ENCODE assay signal across 35 cellular contexts in the genomic region with DNA sequence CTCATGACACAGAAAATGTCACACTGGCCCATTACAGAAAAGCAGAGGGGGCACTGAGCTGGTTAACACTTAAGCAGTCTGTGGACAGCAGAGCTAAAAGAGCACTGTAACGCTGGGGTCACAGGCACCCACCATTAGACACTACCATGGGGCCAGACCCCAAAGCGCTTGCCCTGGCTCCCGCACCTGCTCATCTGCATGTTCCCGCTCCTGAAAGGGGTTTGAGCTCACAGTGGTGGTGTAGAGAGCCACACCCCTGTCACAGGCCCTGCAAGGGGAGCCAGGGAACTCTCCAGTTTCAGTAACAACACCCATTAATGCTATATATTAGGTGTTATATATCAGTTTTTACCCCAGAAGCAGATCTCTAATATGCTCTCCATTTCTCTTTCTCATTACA.
"Had no signal": no experiment of that assay in that cellular context is flagged by ENCODE, and none has a peak within 500 bp of the region (broad histone marks: within the 10 kb centered on the region; RNA-seq: fewer than 3 reads in every experiment).

No MANE protein-coding gene starts in this region.

- H3K36me3 Mint-ChIP-seq: activated CD8-positive, alpha-beta memory T cell treated with anti-CD3 and anti-CD28 coated beads, Interleukin-2, amount 10 ng/mL, durations not matched to agents 7 days and 5 days; activated naive CD4-positive, alpha-beta T cell treated with anti-CD3 and anti-CD28 coated beads, Interleukin-2, amount 50 U/mL, for 24 hours had no signal

- H3K27ac ChIP-seq: adrenal gland, body of pancreas, breast epithelium, Peyer's patch had no signal

- H3K9me3 Mint-ChIP-seq: activated naive CD4-positive, alpha-beta T cell treated with anti-CD3 and anti-CD28 coated beads, Interleukin-2, amount 50 U/mL, for 24 hours had no signal

- ATAC-seq: activated CD8-positive, alpha-beta memory T cell treated with anti-CD3 and anti-CD28 coated beads, Interleukin-2, amount 10 ng/mL, durations not matched to agents 7 days and 5 days; body of pancreas; PC-3 had no signal

- H3K9me3 ChIP-seq: adrenal gland, body of pancreas, breast epithelium, Peyer's patch had no signal

- H3K36me3 ChIP-seq: adrenal gland, breast epithelium, Peyer's patch had no signal

- H3K27me3 ChIP-seq: adrenal gland, body of pancreas, breast epithelium, Peyer's patch had no signal

- H3K4me3 ChIP-seq: adrenal gland, body of pancreas, breast epithelium, Peyer's patch had no signal

- H3K27ac Mint-ChIP-seq: activated CD4-positive, alpha-beta memory T cell treated with anti-CD3 and anti-CD28 coated beads, Interleukin-2, amount 10 ng/mL, durations not matched to agents 7 days and 5 days; activated CD8-positive, alpha-beta memory T cell treated with anti-CD3 and anti-CD28 coated beads, Interleukin-2, amount 10 ng/mL, durations not matched to agents 7 days and 5 days; activated naive CD4-positive, alpha-beta T cell treated with anti-CD3 and anti-CD28 coated beads, Interleukin-2, amount 50 U/mL, for 24 hours had no signal

- DNase-seq: activated CD4-positive, alpha-beta memory T cell treated with anti-CD3 and anti-CD28 coated beads, Interleukin-2, amount 10 ng/mL, durations not matched to agents 7 days and 5 days; activated CD4-positive, alpha-beta T cell treated with anti-CD3 and anti-CD28 coated beads for 1 hour; activated CD4-positive, alpha-beta T cell treated with anti-CD3 and anti-CD28 coated beads for 48 hours; activated CD4-positive, CD25-positive, alpha-beta regulatory T cell; activated CD8-positive, alpha-beta memory T cell treated with anti-CD3 and anti-CD28 coated beads for 24 hours; activated CD8-positive, alpha-beta memory T cell treated with anti-CD3 and anti-CD28 coated beads, Interleukin-2, amount 10 ng/mL, durations not matched to agents 7 days and 5 days; activated CD8-positive, alpha-beta memory T cell treated with anti-CD3 and anti-CD28 coated beads, Interleukin-2, amount 50 U/mL, for 48 hours; activated effector memory CD4-positive, alpha-beta T cell treated with Interleukin-2 at 50 U/mL for 16 hours; activated naive CD4-positive, alpha-beta T cell treated with Interleukin-2 at 50 U/mL for 16 hours; activated T-cell treated with anti-CD3 and anti-CD28 coated beads, Interleukin-2, amount 50 U/mL, for 48 hours; adrenal gland; body of pancreas; Kasumi-1; KG1; MM.1S; MV-4-11; NCI-H1092; NCI-H1436 treated with DMSO at 0.1 percent for 48 hours; NCI-H1694 treated with DMSO at 0.1 percent for 48 hours; NCI-H2029; NCI-H2107; NCI-H2171; NCI-H510A; NCI-H526; NK-92 treated with Interleukin-12 subunit alpha and Interleukin-12 subunit beta, amount 100 ng/mL, for 24 hours; PC-3; Peyer's patch; RPMI8226; SW 1271; T-helper 1 cell; T-helper 2 cell; T-helper 9 cell had no signal

- FAIRE-seq: astrocyte had no signal

- H3K4me1 ChIP-seq: adrenal gland, body of pancreas, breast epithelium had no signal
